ENCODE assay signal across 24 cellular contexts in genomic region chr16:85826686-85827247, GRCh38. TPM values are rescaled to one million over a fixed set of nuclear protein-coding genes. Genes with fewer than 3 reads are reported as not detected.
DNase-seq lines count a peak whose midpoint lies in the region; ATAC-seq, FAIRE-seq and TF ChIP-seq lines count a peak whose summit lies in the region.
"Had no signal": no experiment of that assay in that cellular context is flagged by ENCODE, and none has a peak within 500 bp of the region (broad histone marks: within the 10 kb centered on the region; RNA-seq: fewer than 3 reads in every experiment).

No MANE protein-coding gene starts in this region.

- ATAC-seq in HG02571 (IDR thresholded peaks at IDR 0.05; ENCODE audit: unreplicated experiment) = no peak
- ATAC-seq: A549, Panc1 had no signal

- H3K79me2 ChIP-seq in OCI-LY1 (ENCODE audit: insufficient read depth, low read length) = no peaks in the 10 kb centered on the region

- no peak for TF ChIP-seq POLR2A in GM12891 (IDR thresholded peaks at IDR 0.05; ENCODE audit: low read depth, low read length)
- no peak for TF ChIP-seq POLR2A in esophagus squamous epithelium (IDR thresholded peaks at IDR 0.05)

- H3K36me3 ChIP-seq in OCI-LY1 (ENCODE audit: insufficient read depth, low read length) = no peaks in the 10 kb centered on the region
- H3K36me3 ChIP-seq in kidney (ENCODE audit: control insufficient read depth in 1 of 2, insufficient read depth in 2 of 2, low read length in 2 of 2) = no peaks in the 10 kb centered on the region
- no peaks in the 10 kb centered on the region for H3K36me3 ChIP-seq in esophagus squamous epithelium
- H3K36me3 ChIP-seq: MG63 had no signal

- no peak overlapping the region for H3K9ac ChIP-seq in OCI-LY1 (ENCODE audit: low read length)
- no peak overlapping the region for H3K9ac ChIP-seq in kidney (ENCODE audit: low read length in 2 of 2)

- TF ChIP-seq CTCF in OCI-LY1 (IDR thresholded peaks at IDR 0.05; ENCODE audit: low read length) (no peak), kidney (IDR thresholded peaks at IDR 0.05; ENCODE audit: borderline replicate concordance, extremely low read depth, insufficient read depth) (no peak), esophagus squamous epithelium (IDR thresholded peaks at IDR 0.05) (no peak)

- H2AFZ ChIP-seq in OCI-LY1 (ENCODE audit: low read length) = no peak overlapping the region

- H3K9me2 ChIP-seq in OCI-LY1 (ENCODE audit: low read depth, low read length) = no peaks in the 10 kb centered on the region

- H3K27ac ChIP-seq in OCI-LY1 (ENCODE audit: low read depth, low read length, poor library complexity, severe bottlenecking) (peak overlapping the region; percentile 22), kidney (ENCODE audit: low read depth in 2 of 2, low read length in 2 of 2) (no peak overlapping the region), esophagus squamous epithelium (no peak overlapping the region), caudate nucleus (ENCODE audit: low read depth, low read length) (no peak overlapping the region)
- H3K27ac ChIP-seq: A549, HL-60 had no signal

- peaks cover 41% of the 10 kb centered on the region for H3K4me1 ChIP-seq in OCI-LY1 (ENCODE audit: insufficient read depth, low read length, severe bottlenecking)
- H3K4me1 ChIP-seq in kidney (ENCODE audit: control insufficient read depth in 1 of 2, insufficient read depth in 1 of 2, low read depth in 1 of 2, low read length in 2 of 2) = no peaks in the 10 kb centered on the region
- H3K4me1 ChIP-seq in esophagus squamous epithelium = peaks cover 0 to 3% (median 0%) of the 10 kb centered on the region in 3 donors
- H3K4me1 ChIP-seq: A549 had no signal

- DNase-seq in GM12891 (ENCODE audit: insufficient read length, low spot score) (no peak), kidney (peak; percentile 30), posterior vena cava (ENCODE audit: low spot score) (peak; percentile 59), ACHN (no peak), esophagus squamous epithelium (lab: John Stamatoyannopoulos, UW) (no peak), caudate nucleus (lab: John Stamatoyannopoulos, UW) (no peak)
- DNase-seq: DMS153, DND-41, GOT3, HCEC 1CT, KG1, MG63, NCI-H1105 treated with DMSO at 0.1 percent for 48 hours, NCI-H1694, NCI-H2081, NCI-H226, NCI-H510A, NCI-H69, SHP77 treated with DMSO at 0.1 percent for 48 hours had no signal

- H3K4me2 ChIP-seq in OCI-LY1 (ENCODE audit: low read length) = no peak overlapping the region
- H3K4me2 ChIP-seq: A549 had no signal

- in situ Hi-C loops in ACHN (cut with HindIII; ENCODE audit: low pct_ligation_motif_present, low pct_unique_long_range_greater_than_20kb, low sequenced_read_pairs) = no loop called here

- H4K20me1 ChIP-seq in OCI-LY1 (ENCODE audit: insufficient read depth, low read length) = no peaks in the 10 kb centered on the region

- H3K27me3 ChIP-seq in OCI-LY1 (ENCODE audit: insufficient read depth, low read length) (no peaks in the 10 kb centered on the region; the same call in 1 of the 2 replicates), esophagus squamous epithelium (peaks cover 0 to 40% (median 0%) of the 10 kb centered on the region in 4 donors)
- H3K27me3 ChIP-seq: MG63 had no signal

- intact Hi-C loops in kidney (cut with DNase I) (loop anchor here (10.0 kb wide), 1 partner anchor 188 kb away; no protein-coding TSS in a partner anchor), posterior vena cava (cut with DNase I) (loop anchor here in 1 of 2 donors (10.0 kb wide), 1 partner anchor 158 kb away; no protein-coding TSS in a partner anchor), esophagus squamous epithelium (cut with DNase I) (loop anchor here (10.0 kb wide), 2 partner anchors 158 to 698 kb away; no protein-coding TSS in a partner anchor)

- H3K9me3 ChIP-seq in OCI-LY1 (ENCODE audit: low read length) (no peaks in the 10 kb centered on the region), kidney (ENCODE audit: control insufficient read depth in 1 of 2, low read length in 2 of 2) (no peaks in the 10 kb centered on the region), esophagus squamous epithelium (no peaks in the 10 kb centered on the region)
- H3K9me3 ChIP-seq: A549, MG63 had no signal

- FAIRE-seq in GM12891 (lab: Jason Lieb, UNC) = peak; percentile 82
- no peak for FAIRE-seq in kidney (lab: Jason Lieb, UNC)
- FAIRE-seq: A549 had no signal

- no peaks in the 10 kb centered on the region for H3F3A ChIP-seq in OCI-LY1 (ENCODE audit: insufficient read depth, low read length)

- WGBS in esophagus squamous epithelium, 2 donors = 79 to 89% methylated on average over 16 of the region's 16 CpGs

- H3K4me3 ChIP-seq in OCI-LY1 (ENCODE audit: low read depth, low read length, poor library complexity, severe bottlenecking) = no peak overlapping the region
- no peak overlapping the region for H3K4me3 ChIP-seq in kidney (ENCODE audit: low read length in 2 of 2)
- H3K4me3 ChIP-seq in esophagus squamous epithelium = no peak overlapping the region
- H3K4me3 ChIP-seq: A549, MG63 had no signal

TF ChIP-seq in GM12891, 5 proteins besides CTCF, POLR2A, EP300 and RAD21:
- no peak for TF ChIP-seq TAF1 (IDR thresholded peaks at IDR 0.05; ENCODE audit: low read depth, low read length)
- no peak for TF ChIP-seq POLR2AphosphoS5 (IDR thresholded peaks at IDR 0.05; ENCODE audit: low read depth, low read length)
- no peak for TF ChIP-seq POU2F2 (IDR thresholded peaks at IDR 0.05; ENCODE audit: low read depth, low read length)
- no peak for TF ChIP-seq PAX5 (IDR thresholded peaks at IDR 0.05; ENCODE audit: insufficient read depth, low read length, severe bottlenecking)
- TF ChIP-seq SPI1 (IDR thresholded peaks at IDR 0.05; ENCODE audit: low read depth, low read length) = no peak

RNA-seq across cellular contexts. Expression of gene COX4I1, which starts 27.3 kb away (rescaled TPM):
- 931 TPM for polyA plus RNA-seq in GM12891 (2012; ENCODE audit: low read depth, missing spikeins)
- total RNA-seq in kidney = 439 TPM
- 1,996 TPM for polyA plus RNA-seq in kidney (ENCODE audit: insufficient read depth, low read depth, low replicate concordance)
- 100 to 1,000 TPM; 273 to 322 TPM for total RNA-seq in posterior vena cava
- total RNA-seq in esophagus squamous epithelium = 100 to 1,000 TPM; 497 to 580 (median 549) TPM

RNA-seq across cellular contexts. Expression of gene EMC8, which starts 27.4 kb away (rescaled TPM):
- 15.3 TPM for polyA plus RNA-seq in GM12891 (2012; ENCODE audit: low read depth, missing spikeins)
- total RNA-seq in kidney = 20.9 TPM
- 24.7 TPM for polyA plus RNA-seq in kidney (ENCODE audit: insufficient read depth, low read depth, low replicate concordance)
- total RNA-seq in posterior vena cava = 10 to 100 TPM; 17.4 to 19.4 TPM
- 10 to 100 TPM; 18.7 to 32.4 (median 23.9) TPM for total RNA-seq in esophagus squamous epithelium

Comparison
In these comparisons a context has a peak if more than half of its experiments do, and no peak if none do; other contexts are left out.
1. DNase-seq: peak in kidney (single experiment) and posterior vena cava (single experiment); none in GM12891 (single experiment), ACHN (single experiment), esophagus squamous epithelium (single experiment) and caudate nucleus (0 of 61).